Comparison of ENCODE assay signal across 1 cellular context in the genomic region with DNA sequence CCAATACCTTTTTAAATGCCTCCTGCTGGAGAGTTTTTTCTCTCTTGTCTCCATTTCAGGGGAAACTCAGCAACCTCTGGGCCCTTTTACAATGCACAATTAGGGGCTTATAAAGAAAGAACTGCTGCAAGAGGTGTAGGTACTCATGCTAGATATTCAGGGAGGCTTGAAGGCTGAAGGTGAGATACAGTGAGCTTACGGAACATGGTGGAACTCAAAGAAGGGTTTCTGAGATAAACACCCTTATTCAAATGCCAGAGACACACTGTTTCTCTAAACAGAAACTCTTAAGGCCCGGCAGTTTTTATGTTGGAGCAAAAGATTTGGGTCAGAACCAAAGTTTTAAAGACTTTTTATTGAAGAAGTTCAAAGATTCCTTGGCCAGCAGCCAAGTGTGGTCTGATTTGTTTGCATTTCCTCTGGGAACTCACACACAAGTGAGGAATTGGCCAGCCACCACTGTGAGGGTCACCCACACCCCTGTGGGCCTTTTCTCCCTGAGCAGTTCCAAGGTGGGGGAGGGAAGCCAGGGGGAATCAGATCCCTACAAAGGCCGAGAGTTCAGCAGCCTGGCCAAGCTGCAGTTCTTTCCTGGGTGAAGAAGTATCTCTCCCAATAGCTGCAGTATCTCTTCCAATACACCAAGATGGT.
TF ChIP-seq lines count a peak whose summit lies in the region.

No MANE protein-coding gene starts in this region.

TF ChIP-seq in WTC11, 78 proteins besides CTCF, POLR2A, EP300 and RAD21:
- TF ChIP-seq, protein P1, sequence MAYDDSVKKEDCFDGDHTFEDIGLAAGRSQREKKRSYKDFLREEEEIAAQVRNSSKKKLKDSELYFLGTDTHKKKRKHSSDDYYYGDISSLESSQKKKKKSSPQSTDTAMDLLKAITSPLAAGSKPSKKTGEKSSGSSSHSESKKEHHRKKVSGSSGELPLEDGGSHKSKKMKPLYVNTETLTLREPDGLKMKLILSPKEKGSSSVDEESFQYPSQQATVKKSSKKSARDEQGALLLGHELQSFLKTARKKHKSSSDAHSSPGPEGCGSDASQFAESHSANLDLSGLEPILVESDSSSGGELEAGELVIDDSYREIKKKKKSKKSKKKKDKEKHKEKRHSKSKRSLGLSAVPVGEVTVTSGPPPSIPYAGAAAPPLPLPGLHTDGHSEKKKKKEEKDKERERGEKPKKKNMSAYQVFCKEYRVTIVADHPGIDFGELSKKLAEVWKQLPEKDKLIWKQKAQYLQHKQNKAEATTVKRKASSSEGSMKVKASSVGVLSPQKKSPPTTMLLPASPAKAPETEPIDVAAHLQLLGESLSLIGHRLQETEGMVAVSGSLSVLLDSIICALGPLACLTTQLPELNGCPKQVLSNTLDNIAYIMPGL (CRISPR knock-in tag; IDR thresholded peaks at IDR 0.05) = no peak
- TF ChIP-seq ATF1 (CRISPR knock-in tag; IDR thresholded peaks at IDR 0.05) (no peak), ESRRA (CRISPR knock-in tag; IDR thresholded peaks at IDR 0.05; ENCODE audit: borderline replicate concordance) (no peak), ZNF138 (CRISPR knock-in tag; conservative IDR thresholded peaks at IDR 0.05) (no peak), SP1 (CRISPR knock-in tag; conservative IDR thresholded peaks at IDR 0.05) (no peak), ELF4 (CRISPR knock-in tag; IDR thresholded peaks at IDR 0.05; ENCODE audit: low read depth) (no peak), ETV6 (CRISPR knock-in tag; IDR thresholded peaks at IDR 0.05) (no peak), ZNF416 (CRISPR knock-in tag; IDR thresholded peaks at IDR 0.05) (no peak), CREM (CRISPR knock-in tag; IDR thresholded peaks at IDR 0.05) (no peak), NFYB (CRISPR knock-in tag; conservative IDR thresholded peaks at IDR 0.05; ENCODE audit: low read depth) (no peak), RELA (CRISPR knock-in tag; IDR thresholded peaks at IDR 0.05; ENCODE audit: borderline replicate concordance) (no peak)
- TF ChIP-seq, protein P2, sequence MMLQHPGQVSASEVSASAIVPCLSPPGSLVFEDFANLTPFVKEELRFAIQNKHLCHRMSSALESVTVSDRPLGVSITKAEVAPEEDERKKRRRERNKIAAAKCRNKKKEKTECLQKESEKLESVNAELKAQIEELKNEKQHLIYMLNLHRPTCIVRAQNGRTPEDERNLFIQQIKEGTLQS (CRISPR knock-in tag; conservative IDR thresholded peaks at IDR 0.05) = no peak
- TF ChIP-seq, protein P3, sequence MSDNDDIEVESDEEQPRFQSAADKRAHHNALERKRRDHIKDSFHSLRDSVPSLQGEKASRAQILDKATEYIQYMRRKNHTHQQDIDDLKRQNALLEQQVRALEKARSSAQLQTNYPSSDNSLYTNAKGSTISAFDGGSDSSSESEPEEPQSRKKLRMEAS (CRISPR knock-in tag; IDR thresholded peaks at IDR 0.05) = no peak
- TF ChIP-seq, protein P4, sequence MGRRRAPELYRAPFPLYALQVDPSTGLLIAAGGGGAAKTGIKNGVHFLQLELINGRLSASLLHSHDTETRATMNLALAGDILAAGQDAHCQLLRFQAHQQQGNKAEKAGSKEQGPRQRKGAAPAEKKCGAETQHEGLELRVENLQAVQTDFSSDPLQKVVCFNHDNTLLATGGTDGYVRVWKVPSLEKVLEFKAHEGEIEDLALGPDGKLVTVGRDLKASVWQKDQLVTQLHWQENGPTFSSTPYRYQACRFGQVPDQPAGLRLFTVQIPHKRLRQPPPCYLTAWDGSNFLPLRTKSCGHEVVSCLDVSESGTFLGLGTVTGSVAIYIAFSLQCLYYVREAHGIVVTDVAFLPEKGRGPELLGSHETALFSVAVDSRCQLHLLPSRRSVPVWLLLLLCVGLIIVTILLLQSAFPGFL (CRISPR knock-in tag; IDR thresholded peaks at IDR 0.05; ENCODE audit: borderline replicate concordance) = no peak
- TF ChIP-seq, protein P5, sequence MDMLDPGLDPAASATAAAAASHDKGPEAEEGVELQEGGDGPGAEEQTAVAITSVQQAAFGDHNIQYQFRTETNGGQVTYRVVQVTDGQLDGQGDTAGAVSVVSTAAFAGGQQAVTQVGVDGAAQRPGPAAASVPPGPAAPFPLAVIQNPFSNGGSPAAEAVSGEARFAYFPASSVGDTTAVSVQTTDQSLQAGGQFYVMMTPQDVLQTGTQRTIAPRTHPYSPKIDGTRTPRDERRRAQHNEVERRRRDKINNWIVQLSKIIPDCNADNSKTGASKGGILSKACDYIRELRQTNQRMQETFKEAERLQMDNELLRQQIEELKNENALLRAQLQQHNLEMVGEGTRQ (CRISPR knock-in tag; IDR thresholded peaks at IDR 0.05) = no peak
